Comparison of ENCODE assay signal across 1 cellular context in the genomic region with DNA sequence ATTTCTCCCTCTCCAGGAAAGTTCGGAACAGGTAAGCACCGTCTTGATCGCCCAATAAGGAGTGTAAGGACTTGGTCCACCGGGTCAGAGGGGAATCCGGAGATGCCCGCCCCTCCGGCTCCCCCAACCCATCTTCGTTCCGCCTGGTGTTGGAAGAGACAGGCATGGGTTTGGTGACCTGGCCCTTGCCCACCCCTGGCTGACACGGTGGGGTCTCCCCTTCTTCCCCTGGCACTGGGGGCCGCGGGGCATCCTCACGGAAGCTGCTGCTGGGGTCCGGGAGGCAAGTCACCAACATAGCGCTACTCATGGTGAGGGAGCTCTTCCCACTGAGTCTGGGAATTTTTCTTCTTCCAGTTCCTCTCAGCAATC.
A peak's percentile ranks its signal among the peaks of the same experiment; 100 is the strongest.
TF ChIP-seq lines count a peak whose summit lies in the region.

No MANE protein-coding gene starts in this region.

TF ChIP-seq in HepG2, 621 proteins besides CTCF, POLR2A, EP300 and RAD21 (continues in another document):
- TF ChIP-seq, protein P1, sequence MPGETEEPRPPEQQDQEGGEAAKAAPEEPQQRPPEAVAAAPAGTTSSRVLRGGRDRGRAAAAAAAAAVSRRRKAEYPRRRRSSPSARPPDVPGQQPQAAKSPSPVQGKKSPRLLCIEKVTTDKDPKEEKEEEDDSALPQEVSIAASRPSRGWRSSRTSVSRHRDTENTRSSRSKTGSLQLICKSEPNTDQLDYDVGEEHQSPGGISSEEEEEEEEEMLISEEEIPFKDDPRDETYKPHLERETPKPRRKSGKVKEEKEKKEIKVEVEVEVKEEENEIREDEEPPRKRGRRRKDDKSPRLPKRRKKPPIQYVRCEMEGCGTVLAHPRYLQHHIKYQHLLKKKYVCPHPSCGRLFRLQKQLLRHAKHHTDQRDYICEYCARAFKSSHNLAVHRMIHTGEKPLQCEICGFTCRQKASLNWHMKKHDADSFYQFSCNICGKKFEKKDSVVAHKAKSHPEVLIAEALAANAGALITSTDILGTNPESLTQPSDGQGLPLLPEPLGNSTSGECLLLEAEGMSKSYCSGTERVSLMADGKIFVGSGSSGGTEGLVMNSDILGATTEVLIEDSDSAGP (CRISPR knock-in tag; IDR thresholded peaks at IDR 0.05; ENCODE audit: borderline replicate concordance), result 0 out of 2 replicates have a peak, but pooled peaks have one; percentile 8
- TF ChIP-seq RBFOX2 (IDR thresholded peaks at IDR 0.05; ENCODE audit: low read depth, low read length) (peak; percentile 44; the same call in 1 of the 2 replicates), TBL1XR1 (IDR thresholded peaks at IDR 0.05; ENCODE audit: borderline replicate concordance, low read length, partially characterized antibody) (no peak), MLLT10 (CRISPR knock-in tag; IDR thresholded peaks at IDR 0.05) (0 out of 2 replicates have a peak, but pooled peaks have one; percentile 23), KMT2A (CRISPR knock-in tag; IDR thresholded peaks at IDR 0.05) (peak; percentile 49; the same call in 1 of the 2 replicates), ZNF572 (CRISPR knock-in tag; IDR thresholded peaks at IDR 0.05) (no peak), ASH2L (IDR thresholded peaks at IDR 0.05; ENCODE audit: insufficient read length, low read depth, low read length) (peak; percentile 8), U2AF1 (optimal IDR thresholded peaks at IDR 0.05; ENCODE audit: low read depth, low read length) (peak; percentile 16), ZNF337 (CRISPR knock-in tag; IDR thresholded peaks at IDR 0.05; ENCODE audit: borderline replicate concordance, low read depth) (no peak), HNRNPL (IDR thresholded peaks at IDR 0.05; ENCODE audit: low read depth, low read length) (0 out of 2 replicates have a peak, but pooled peaks have one; percentile 17), ZNF605 (CRISPR knock-in tag; IDR thresholded peaks at IDR 0.05) (0 out of 2 replicates have a peak, but pooled peaks have one; percentile 17), ESRRA (CRISPR knock-in tag; IDR thresholded peaks at IDR 0.05; ENCODE audit: low read depth) (no peak), ZNF768 (CRISPR knock-in tag; IDR thresholded peaks at IDR 0.05) (peak; percentile 36; the same call in 1 of the 2 replicates), ZNF501 (CRISPR knock-in tag; IDR thresholded peaks at IDR 0.05) (peak; percentile 6; the same call in 1 of the 2 replicates), NFIB (CRISPR knock-in tag; IDR thresholded peaks at IDR 0.05; ENCODE audit: borderline replicate concordance) (no peak), PHF5A (CRISPR knock-in tag; IDR thresholded peaks at IDR 0.05; ENCODE audit: low read depth, unreplicated experiment) (no peak)
- TF ChIP-seq, protein P2, sequence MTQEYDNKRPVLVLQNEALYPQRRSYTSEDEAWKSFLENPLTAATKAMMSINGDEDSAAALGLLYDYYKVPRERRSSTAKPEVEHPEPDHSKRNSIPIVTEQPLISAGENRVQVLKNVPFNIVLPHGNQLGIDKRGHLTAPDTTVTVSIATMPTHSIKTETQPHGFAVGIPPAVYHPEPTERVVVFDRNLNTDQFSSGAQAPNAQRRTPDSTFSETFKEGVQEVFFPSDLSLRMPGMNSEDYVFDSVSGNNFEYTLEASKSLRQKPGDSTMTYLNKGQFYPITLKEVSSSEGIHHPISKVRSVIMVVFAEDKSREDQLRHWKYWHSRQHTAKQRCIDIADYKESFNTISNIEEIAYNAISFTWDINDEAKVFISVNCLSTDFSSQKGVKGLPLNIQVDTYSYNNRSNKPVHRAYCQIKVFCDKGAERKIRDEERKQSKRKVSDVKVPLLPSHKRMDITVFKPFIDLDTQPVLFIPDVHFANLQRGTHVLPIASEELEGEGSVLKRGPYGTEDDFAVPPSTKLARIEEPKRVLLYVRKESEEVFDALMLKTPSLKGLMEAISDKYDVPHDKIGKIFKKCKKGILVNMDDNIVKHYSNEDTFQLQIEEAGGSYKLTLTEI (CRISPR knock-in tag; conservative IDR thresholded peaks at IDR 0.05), result no peak
- TF ChIP-seq, protein P3, sequence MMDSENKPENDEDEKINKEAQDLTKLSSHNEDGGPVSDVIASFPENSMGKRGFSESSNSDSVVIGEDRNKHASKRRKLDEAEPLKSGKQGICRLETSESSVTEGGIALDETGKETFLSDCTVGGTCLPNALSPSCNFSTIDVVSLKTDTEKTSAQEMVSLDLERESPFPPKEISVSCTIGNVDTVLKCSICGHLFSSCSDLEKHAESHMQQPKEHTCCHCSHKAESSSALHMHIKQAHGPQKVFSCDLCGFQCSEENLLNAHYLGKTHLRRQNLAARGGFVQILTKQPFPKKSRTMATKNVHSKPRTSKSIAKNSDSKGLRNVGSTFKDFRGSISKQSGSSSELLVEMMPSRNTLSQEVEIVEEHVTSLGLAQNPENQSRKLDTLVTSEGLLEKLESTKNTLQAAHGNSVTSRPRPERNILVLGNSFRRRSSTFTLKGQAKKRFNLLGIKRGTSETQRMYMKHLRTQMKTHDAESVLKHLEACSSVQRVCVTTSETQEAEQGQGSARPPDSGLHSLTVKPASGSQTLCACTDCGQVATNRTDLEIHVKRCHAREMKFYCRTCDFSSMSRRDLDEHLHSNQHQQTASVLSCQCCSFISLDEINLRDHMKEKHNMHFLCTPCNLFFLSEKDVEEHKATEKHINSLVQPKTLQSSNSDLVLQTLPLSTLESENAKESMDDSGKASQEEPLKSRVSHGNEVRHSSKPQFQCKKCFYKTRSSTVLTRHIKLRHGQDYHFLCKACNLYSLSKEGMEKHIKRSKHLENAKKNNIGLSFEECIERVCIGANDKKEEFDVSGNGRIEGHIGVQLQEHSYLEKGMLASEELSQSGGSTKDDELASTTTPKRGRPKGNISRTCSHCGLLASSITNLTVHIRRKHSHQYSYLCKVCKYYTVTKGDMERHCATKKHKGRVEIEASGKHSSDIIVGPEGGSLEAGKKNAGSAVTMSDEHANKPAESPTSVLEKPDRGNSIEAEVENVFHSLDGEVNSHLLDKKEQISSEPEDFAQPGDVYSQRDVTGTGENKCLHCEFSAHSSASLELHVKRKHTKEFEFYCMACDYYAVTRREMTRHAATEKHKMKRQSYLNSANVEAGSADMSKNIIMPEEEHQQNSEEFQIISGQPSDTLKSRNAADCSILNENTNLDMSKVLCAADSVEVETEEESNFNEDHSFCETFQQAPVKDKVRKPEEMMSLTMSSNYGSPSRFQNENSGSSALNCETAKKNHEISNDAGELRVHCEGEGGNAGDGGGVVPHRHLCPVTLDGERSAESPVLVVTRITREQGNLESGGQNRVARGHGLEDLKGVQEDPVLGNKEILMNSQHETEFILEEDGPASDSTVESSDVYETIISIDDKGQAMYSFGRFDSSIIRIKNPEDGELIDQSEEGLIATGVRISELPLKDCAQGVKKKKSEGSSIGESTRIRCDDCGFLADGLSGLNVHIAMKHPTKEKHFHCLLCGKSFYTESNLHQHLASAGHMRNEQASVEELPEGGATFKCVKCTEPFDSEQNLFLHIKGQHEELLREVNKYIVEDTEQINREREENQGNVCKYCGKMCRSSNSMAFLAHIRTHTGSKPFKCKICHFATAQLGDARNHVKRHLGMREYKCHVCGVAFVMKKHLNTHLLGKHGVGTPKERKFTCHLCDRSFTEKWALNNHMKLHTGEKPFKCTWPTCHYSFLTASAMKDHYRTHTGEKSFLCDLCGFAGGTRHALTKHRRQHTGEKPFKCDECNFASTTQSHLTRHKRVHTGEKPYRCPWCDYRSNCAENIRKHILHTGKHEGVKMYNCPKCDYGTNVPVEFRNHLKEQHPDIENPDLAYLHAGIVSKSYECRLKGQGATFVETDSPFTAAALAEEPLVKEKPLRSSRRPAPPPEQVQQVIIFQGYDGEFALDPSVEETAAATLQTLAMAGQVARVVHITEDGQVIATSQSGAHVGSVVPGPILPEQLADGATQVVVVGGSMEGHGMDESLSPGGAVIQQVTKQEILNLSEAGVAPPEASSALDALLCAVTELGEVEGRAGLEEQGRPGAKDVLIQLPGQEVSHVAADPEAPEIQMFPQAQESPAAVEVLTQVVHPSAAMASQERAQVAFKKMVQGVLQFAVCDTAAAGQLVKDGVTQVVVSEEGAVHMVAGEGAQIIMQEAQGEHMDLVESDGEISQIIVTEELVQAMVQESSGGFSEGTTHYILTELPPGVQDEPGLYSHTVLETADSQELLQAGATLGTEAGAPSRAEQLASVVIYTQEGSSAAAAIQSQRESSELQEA (CRISPR knock-in tag; IDR thresholded peaks at IDR 0.05; ENCODE audit: not compliant biosample characterization), result no peak
- TF ChIP-seq, protein P4, sequence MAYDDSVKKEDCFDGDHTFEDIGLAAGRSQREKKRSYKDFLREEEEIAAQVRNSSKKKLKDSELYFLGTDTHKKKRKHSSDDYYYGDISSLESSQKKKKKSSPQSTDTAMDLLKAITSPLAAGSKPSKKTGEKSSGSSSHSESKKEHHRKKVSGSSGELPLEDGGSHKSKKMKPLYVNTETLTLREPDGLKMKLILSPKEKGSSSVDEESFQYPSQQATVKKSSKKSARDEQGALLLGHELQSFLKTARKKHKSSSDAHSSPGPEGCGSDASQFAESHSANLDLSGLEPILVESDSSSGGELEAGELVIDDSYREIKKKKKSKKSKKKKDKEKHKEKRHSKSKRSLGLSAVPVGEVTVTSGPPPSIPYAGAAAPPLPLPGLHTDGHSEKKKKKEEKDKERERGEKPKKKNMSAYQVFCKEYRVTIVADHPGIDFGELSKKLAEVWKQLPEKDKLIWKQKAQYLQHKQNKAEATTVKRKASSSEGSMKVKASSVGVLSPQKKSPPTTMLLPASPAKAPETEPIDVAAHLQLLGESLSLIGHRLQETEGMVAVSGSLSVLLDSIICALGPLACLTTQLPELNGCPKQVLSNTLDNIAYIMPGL (CRISPR knock-in tag; IDR thresholded peaks at IDR 0.05; ENCODE audit: borderline replicate concordance in 1 of 2, low read depth in 1 of 2), result peak in 1 of 2 experiments; percentile 10; a peak in 2 of 4 replicates
- TF ChIP-seq, protein P5, sequence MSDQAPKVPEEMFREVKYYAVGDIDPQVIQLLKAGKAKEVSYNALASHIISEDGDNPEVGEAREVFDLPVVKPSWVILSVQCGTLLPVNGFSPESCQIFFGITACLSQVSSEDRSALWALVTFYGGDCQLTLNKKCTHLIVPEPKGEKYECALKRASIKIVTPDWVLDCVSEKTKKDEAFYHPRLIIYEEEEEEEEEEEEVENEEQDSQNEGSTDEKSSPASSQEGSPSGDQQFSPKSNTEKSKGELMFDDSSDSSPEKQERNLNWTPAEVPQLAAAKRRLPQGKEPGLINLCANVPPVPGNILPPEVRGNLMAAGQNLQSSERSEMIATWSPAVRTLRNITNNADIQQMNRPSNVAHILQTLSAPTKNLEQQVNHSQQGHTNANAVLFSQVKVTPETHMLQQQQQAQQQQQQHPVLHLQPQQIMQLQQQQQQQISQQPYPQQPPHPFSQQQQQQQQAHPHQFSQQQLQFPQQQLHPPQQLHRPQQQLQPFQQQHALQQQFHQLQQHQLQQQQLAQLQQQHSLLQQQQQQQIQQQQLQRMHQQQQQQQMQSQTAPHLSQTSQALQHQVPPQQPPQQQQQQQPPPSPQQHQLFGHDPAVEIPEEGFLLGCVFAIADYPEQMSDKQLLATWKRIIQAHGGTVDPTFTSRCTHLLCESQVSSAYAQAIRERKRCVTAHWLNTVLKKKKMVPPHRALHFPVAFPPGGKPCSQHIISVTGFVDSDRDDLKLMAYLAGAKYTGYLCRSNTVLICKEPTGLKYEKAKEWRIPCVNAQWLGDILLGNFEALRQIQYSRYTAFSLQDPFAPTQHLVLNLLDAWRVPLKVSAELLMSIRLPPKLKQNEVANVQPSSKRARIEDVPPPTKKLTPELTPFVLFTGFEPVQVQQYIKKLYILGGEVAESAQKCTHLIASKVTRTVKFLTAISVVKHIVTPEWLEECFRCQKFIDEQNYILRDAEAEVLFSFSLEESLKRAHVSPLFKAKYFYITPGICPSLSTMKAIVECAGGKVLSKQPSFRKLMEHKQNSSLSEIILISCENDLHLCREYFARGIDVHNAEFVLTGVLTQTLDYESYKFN (CRISPR knock-in tag; conservative IDR thresholded peaks at IDR 0.05), result no peak
- TF ChIP-seq, protein P6, sequence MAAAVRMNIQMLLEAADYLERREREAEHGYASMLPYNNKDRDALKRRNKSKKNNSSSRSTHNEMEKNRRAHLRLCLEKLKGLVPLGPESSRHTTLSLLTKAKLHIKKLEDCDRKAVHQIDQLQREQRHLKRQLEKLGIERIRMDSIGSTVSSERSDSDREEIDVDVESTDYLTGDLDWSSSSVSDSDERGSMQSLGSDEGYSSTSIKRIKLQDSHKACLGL (CRISPR knock-in tag; IDR thresholded peaks at IDR 0.05), result peak; percentile 40; the same call in 1 of the 2 replicates
- TF ChIP-seq, protein P7, sequence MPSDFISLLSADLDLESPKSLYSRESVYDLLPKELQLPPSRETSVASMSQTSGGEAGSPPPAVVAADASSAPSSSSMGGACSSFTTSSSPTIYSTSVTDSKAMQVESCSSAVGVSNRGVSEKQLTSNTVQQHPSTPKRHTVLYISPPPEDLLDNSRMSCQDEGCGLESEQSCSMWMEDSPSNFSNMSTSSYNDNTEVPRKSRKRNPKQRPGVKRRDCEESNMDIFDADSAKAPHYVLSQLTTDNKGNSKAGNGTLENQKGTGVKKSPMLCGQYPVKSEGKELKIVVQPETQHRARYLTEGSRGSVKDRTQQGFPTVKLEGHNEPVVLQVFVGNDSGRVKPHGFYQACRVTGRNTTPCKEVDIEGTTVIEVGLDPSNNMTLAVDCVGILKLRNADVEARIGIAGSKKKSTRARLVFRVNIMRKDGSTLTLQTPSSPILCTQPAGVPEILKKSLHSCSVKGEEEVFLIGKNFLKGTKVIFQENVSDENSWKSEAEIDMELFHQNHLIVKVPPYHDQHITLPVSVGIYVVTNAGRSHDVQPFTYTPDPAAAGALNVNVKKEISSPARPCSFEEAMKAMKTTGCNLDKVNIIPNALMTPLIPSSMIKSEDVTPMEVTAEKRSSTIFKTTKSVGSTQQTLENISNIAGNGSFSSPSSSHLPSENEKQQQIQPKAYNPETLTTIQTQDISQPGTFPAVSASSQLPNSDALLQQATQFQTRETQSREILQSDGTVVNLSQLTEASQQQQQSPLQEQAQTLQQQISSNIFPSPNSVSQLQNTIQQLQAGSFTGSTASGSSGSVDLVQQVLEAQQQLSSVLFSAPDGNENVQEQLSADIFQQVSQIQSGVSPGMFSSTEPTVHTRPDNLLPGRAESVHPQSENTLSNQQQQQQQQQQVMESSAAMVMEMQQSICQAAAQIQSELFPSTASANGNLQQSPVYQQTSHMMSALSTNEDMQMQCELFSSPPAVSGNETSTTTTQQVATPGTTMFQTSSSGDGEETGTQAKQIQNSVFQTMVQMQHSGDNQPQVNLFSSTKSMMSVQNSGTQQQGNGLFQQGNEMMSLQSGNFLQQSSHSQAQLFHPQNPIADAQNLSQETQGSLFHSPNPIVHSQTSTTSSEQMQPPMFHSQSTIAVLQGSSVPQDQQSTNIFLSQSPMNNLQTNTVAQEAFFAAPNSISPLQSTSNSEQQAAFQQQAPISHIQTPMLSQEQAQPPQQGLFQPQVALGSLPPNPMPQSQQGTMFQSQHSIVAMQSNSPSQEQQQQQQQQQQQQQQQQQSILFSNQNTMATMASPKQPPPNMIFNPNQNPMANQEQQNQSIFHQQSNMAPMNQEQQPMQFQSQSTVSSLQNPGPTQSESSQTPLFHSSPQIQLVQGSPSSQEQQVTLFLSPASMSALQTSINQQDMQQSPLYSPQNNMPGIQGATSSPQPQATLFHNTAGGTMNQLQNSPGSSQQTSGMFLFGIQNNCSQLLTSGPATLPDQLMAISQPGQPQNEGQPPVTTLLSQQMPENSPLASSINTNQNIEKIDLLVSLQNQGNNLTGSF (CRISPR knock-in tag; IDR thresholded peaks at IDR 0.05), result no peak
